In genomic region chr2:44549856-44550255, GRCh38 we compare ENCODE assay signal across 23 cellular contexts.
DNase-seq lines count a peak whose midpoint lies in the region; ATAC-seq and TF ChIP-seq lines count a peak whose summit lies in the region.
"Had no signal": no experiment of that assay in that cellular context is flagged by ENCODE, and none has a peak within 500 bp of the region (broad histone marks: within the 10 kb centered on the region; RNA-seq: fewer than 3 reads in every experiment).

No MANE protein-coding gene starts in this region.

- H3K4me3 Mint-ChIP-seq in chondrocyte (ENCODE audit: unreplicated experiment) (no peak overlapping the region), osteocyte (ENCODE audit: unreplicated experiment) (no peak overlapping the region)
- H3K4me3 Mint-ChIP-seq: activated B cell treated with CpG ODN at 0.5 μM for 24 hours; activated CD8-positive, alpha-beta T cell treated with anti-CD3 and anti-CD28 coated beads, Interleukin-2, amount 10 ng/mL, durations not matched to agents 7 days and 5 days; activated naive CD4-positive, alpha-beta T cell treated with anti-CD3 and anti-CD28 coated beads, Interleukin-2, amount 50 U/mL, for 24 hours; activated T-cell treated with anti-CD3 and anti-CD28 coated beads, Interleukin-2, amount 50 U/mL, for 4 hours; brain; mesothelial cell of epicardium; T-helper 17 cell had no signal

- no peaks in the 10 kb centered on the region for H3K9me3 Mint-ChIP-seq in chondrocyte (ENCODE audit: low read depth)
- peaks cover 2% of the 10 kb centered on the region for H3K9me3 Mint-ChIP-seq in osteocyte (ENCODE audit: unreplicated experiment)
- H3K9me3 Mint-ChIP-seq: activated B cell treated with CpG ODN at 0.5 μM for 24 hours; activated naive CD4-positive, alpha-beta T cell treated with anti-CD3 and anti-CD28 coated beads, Interleukin-2, amount 50 U/mL, for 24 hours; activated T-cell treated with anti-CD3 and anti-CD28 coated beads, Interleukin-2, amount 50 U/mL, for 4 hours; brain; mesothelial cell of epicardium had no signal

- ATAC-seq in HCT116 = no peak
- ATAC-seq: activated CD8-positive, alpha-beta T cell treated with anti-CD3 and anti-CD28 coated beads, Interleukin-2, amount 10 ng/mL, durations not matched to agents 7 days and 5 days; Right ventricle myocardium inferior; T-helper 17 cell had no signal

- no peaks in the 10 kb centered on the region for H3K27me3 Mint-ChIP-seq in chondrocyte (ENCODE audit: low read depth)
- no peaks in the 10 kb centered on the region for H3K27me3 Mint-ChIP-seq in osteocyte (ENCODE audit: unreplicated experiment)
- H3K27me3 Mint-ChIP-seq: activated B cell treated with CpG ODN at 0.5 μM for 24 hours; activated naive CD4-positive, alpha-beta T cell treated with anti-CD3 and anti-CD28 coated beads, Interleukin-2, amount 50 U/mL, for 24 hours; brain; T-helper 17 cell had no signal

- H3K79me2 ChIP-seq in HCT116 (ENCODE audit: insufficient read depth, low read length) = no peaks in the 10 kb centered on the region
- H3K79me2 ChIP-seq: hepatocyte had no signal

- peaks cover 16 to 30% of the 10 kb centered on the region in 2 experiments for H3K4me1 ChIP-seq in HCT116 (ENCODE audit: control insufficient read depth in 1 of 2, insufficient read depth in 2 of 2, low read length in 2 of 2)
- H3K4me1 ChIP-seq: BLaER1, prostate gland, spleen, testis had no signal

- intact Hi-C loops in HCT116 (cut with micrococcal nuclease) = no loop called here

- no peaks in the 10 kb centered on the region for H3K9me3 ChIP-seq in HCT116 (ENCODE audit: control insufficient read depth in 1 of 2, insufficient read depth in 1 of 2, low read depth in 1 of 2, low read length in 2 of 2)
- H3K9me3 ChIP-seq: BLaER1, esophagus squamous epithelium, prostate gland, spleen, testis had no signal

- H3K4me1 Mint-ChIP-seq in chondrocyte (ENCODE audit: low read depth) (peaks cover 38% of the 10 kb centered on the region), osteocyte (ENCODE audit: unreplicated experiment) (peaks cover 55% of the 10 kb centered on the region)
- H3K4me1 Mint-ChIP-seq: activated B cell treated with CpG ODN at 0.5 μM for 24 hours; activated naive CD4-positive, alpha-beta T cell treated with anti-CD3 and anti-CD28 coated beads, Interleukin-2, amount 50 U/mL, for 24 hours; T-helper 17 cell had no signal

- TF ChIP-seq POLR2A in HCT116 (IDR thresholded peaks at IDR 0.05; ENCODE audit: borderline replicate concordance, extremely low read depth, insufficient read depth, insufficient read length) = no peak

- CTCF ChIA-PET in HCT116 (lab: Charles Lee) (interaction anchor here (1.5 kb wide), 1 partner anchor 10 kb away, joined by 4 read pairs; no protein-coding TSS in a partner anchor), RWPE1 (lab: Yijun Ruan, JAX) (no interaction called here)

- no peaks in the 10 kb centered on the region for H3K27me3 ChIP-seq in HCT116 (ENCODE audit: insufficient read depth, low read length)
- H3K27me3 ChIP-seq: BLaER1, esophagus squamous epithelium, hepatocyte, spleen, testis had no signal

- H3K9ac ChIP-seq in HCT116 (ENCODE audit: low read length) = no peak overlapping the region
- H3K9ac ChIP-seq: BLaER1 had no signal

- H3K9me2 ChIP-seq in HCT116 (ENCODE audit: insufficient read depth) = no peaks in the 10 kb centered on the region

- H3K36me3 Mint-ChIP-seq in chondrocyte (ENCODE audit: low read depth) (no peaks in the 10 kb centered on the region), osteocyte (ENCODE audit: unreplicated experiment) (peaks cover under 1% of the 10 kb centered on the region)
- H3K36me3 Mint-ChIP-seq: brain, mesothelial cell of epicardium had no signal

- no peak for DNase-seq in HCT116 (ENCODE audit: low read depth, low spot score)
- peak; percentile 26 for DNase-seq in RWPE1 (ENCODE audit: low spot score)
- no peak for DNase-seq in chondrocyte (ENCODE audit: low spot score)
- no peak for DNase-seq in osteocyte (ENCODE audit: extremely low spot score, unreplicated experiment)
- DNase-seq in GM19238 (ENCODE audit: insufficient read length, low spot score) = no peak
- no peak for DNase-seq in hypothalamus (lab: John Stamatoyannopoulos, UW)
- DNase-seq in stimulated activated CD4-positive, alpha-beta T cell treated with anti-CD3 and anti-CD28 coated beads, Interleukin-4, amount 100 ng/mL, for 4 hours = no peak
- DNase-seq: activated B cell treated with CpG ODN at 0.5 μM for 24 hours; activated CD8-positive, alpha-beta T cell treated with anti-CD3 and anti-CD28 coated beads, Interleukin-2, amount 10 ng/mL, durations not matched to agents 7 days and 5 days; activated T-cell treated with anti-CD3 and anti-CD28 coated beads, Interleukin-2, amount 50 U/mL, for 4 hours; esophagus squamous epithelium; GF-D8; NCI-H187 treated with DMSO at 0.1 percent for 48 hours; spleen; T-helper 17 cell; testis had no signal

- no peaks in the 10 kb centered on the region for H3K36me3 ChIP-seq in HCT116 (ENCODE audit: control insufficient read depth in 1 of 2, insufficient read depth in 2 of 2, low read length in 2 of 2)
- H3K36me3 ChIP-seq: BLaER1, esophagus squamous epithelium, prostate gland had no signal

- H3K27ac Mint-ChIP-seq in chondrocyte (ENCODE audit: unreplicated experiment) = peak overlapping the region; percentile 5
- peak overlapping the region; percentile 81 for H3K27ac Mint-ChIP-seq in osteocyte (ENCODE audit: unreplicated experiment)
- H3K27ac Mint-ChIP-seq: activated B cell treated with CpG ODN at 0.5 μM for 24 hours; activated CD8-positive, alpha-beta T cell treated with anti-CD3 and anti-CD28 coated beads, Interleukin-2, amount 10 ng/mL, durations not matched to agents 7 days and 5 days; activated naive CD4-positive, alpha-beta T cell treated with anti-CD3 and anti-CD28 coated beads, Interleukin-2, amount 50 U/mL, for 24 hours; brain; mesothelial cell of epicardium; T-helper 17 cell had no signal

- POLR2A ChIA-PET in HCT116 (lab: Charles Lee) (no interaction called here), RWPE1 (lab: Yijun Ruan, JAX; ENCODE audit: low non-redundant PET) (no interaction called here)

- BruUV-seq in HCT116 (replicated peaks; lab: Mats Ljungman, UMichigan) = no TSS peak

- no peaks in the 10 kb centered on the region for H4K20me1 ChIP-seq in HCT116 (ENCODE audit: insufficient read depth)
- H4K20me1 ChIP-seq: BLaER1 had no signal

- RAD21 ChIA-PET in HCT116 (lab: Charles Lee; ENCODE audit: low non-redundant PET in 1 of 2, low total read pairs in 2 of 2, uncharacterized antibody in 2 of 2, unreplicated experiment in 2 of 2) = no interaction called here

- no peak overlapping the region for H3K27ac ChIP-seq in HCT116 (ENCODE audit: low read depth, low read length)
- H3K27ac ChIP-seq in RWPE1 = no peak overlapping the region; the same call in 1 of the 2 replicates
- H3K27ac ChIP-seq: BLaER1, esophagus squamous epithelium, hepatocyte, prostate gland, spleen, testis had no signal

- TF ChIP-seq CTCF in HCT116 (IDR thresholded peaks at IDR 0.05 in 2 of 3, conservative IDR thresholded peaks at IDR 0.05 in 1 of 3; ENCODE audit: borderline replicate concordance in 1 of 3, insufficient read depth in 1 of 3, low read depth in 2 of 3, low read length in 2 of 3) (no peak), RWPE1 (conservative IDR thresholded peaks at IDR 0.05; ENCODE audit: low read depth) (no peak), chondrocyte (IDR thresholded peaks at IDR 0.05) (no peak), osteocyte (IDR thresholded peaks at IDR 0.05) (no peak)

- no peak overlapping the region for H2AFZ ChIP-seq in HCT116 (ENCODE audit: low read depth, low read length, poor library complexity, severe bottlenecking)
- H2AFZ ChIP-seq: hepatocyte had no signal

- TF ChIP-seq RAD21 in HCT116 (IDR thresholded peaks at IDR 0.05; ENCODE audit: low read depth) = no peak

- H3K4me3 ChIP-seq in HCT116 (replicated peaks in 1 of 2; ENCODE audit: low read depth in 1 of 2, low read length in 2 of 2) = no peak overlapping the region
- H3K4me3 ChIP-seq: BLaER1, esophagus squamous epithelium, hepatocyte, prostate gland, spleen, testis had no signal

- peak overlapping the region; percentile 7; the same call in 1 of the 2 replicates for H3K4me2 ChIP-seq in HCT116 (ENCODE audit: low read length)
- H3K4me2 ChIP-seq: BLaER1, hepatocyte had no signal

TF ChIP-seq in HCT116, 20 proteins besides CTCF, POLR2A, EP300 and RAD21:
- no peak for TF ChIP-seq EZH2phosphoT487 (IDR thresholded peaks at IDR 0.05; ENCODE audit: borderline replicate concordance)
- no peak for TF ChIP-seq EZH2 (IDR thresholded peaks at IDR 0.05)
- TF ChIP-seq POLR2AphosphoS5 (IDR thresholded peaks at IDR 0.05; ENCODE audit: low read depth, low read length) = no peak
- TF ChIP-seq ELF1 (IDR thresholded peaks at IDR 0.05; ENCODE audit: borderline replicate concordance, low read depth) = no peak
- TF ChIP-seq ZBTB33 (IDR thresholded peaks at IDR 0.05; ENCODE audit: extremely low read depth, insufficient replicate concordance, low read length) = no peak
- no peak for TF ChIP-seq ZFX (IDR thresholded peaks at IDR 0.05)
- no peak for TF ChIP-seq TCF7L2 (IDR thresholded peaks at IDR 0.05; ENCODE audit: borderline replicate concordance, extremely low read depth, insufficient read depth, insufficient read length)
- no peak for TF ChIP-seq JUND (IDR thresholded peaks at IDR 0.05)
- TF ChIP-seq CEBPB (IDR thresholded peaks at IDR 0.05; ENCODE audit: low read depth) = no peak
- TF ChIP-seq ZNF274 (IDR thresholded peaks at IDR 0.05; ENCODE audit: low read depth, low read length) = no peak
- no peak for TF ChIP-seq YY1 (IDR thresholded peaks at IDR 0.05; ENCODE audit: extremely low read depth, insufficient replicate concordance, low read depth, low read length)
- TF ChIP-seq SP1 (IDR thresholded peaks at IDR 0.05; ENCODE audit: low read depth) = no peak
